In genomic region chr17:75508122-75508719, GRCh38 we compare ENCODE assay signal across 2 cellular contexts.
TF ChIP-seq lines count a peak whose summit lies in the region.

No MANE protein-coding gene starts in this region.

TF ChIP-seq in SK-N-SH treated with all-trans-retinoic acid at 6 μM for 48 hours, 23 proteins besides CTCF, POLR2A, EP300 and RAD21:
- TF ChIP-seq, protein P1, sequence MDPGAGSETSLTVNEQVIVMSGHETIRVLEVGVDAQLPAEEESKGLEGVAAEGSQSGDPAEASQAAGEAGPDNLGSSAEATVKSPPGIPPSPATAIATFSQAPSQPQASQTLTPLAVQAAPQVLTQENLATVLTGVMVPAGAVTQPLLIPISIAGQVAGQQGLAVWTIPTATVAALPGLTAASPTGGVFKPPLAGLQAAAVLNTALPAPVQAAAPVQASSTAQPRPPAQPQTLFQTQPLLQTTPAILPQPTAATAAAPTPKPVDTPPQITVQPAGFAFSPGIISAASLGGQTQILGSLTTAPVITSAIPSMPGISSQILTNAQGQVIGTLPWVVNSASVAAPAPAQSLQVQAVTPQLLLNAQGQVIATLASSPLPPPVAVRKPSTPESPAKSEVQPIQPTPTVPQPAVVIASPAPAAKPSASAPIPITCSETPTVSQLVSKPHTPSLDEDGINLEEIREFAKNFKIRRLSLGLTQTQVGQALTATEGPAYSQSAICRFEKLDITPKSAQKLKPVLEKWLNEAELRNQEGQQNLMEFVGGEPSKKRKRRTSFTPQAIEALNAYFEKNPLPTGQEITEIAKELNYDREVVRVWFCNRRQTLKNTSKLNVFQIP (CRISPR knock-in tag; IDR thresholded peaks at IDR 0.05; ENCODE audit: borderline replicate concordance, low read depth), result no peak
- TF ChIP-seq TSHZ2 (CRISPR knock-in tag; IDR thresholded peaks at IDR 0.05), result no peak
- TF ChIP-seq, protein P2, sequence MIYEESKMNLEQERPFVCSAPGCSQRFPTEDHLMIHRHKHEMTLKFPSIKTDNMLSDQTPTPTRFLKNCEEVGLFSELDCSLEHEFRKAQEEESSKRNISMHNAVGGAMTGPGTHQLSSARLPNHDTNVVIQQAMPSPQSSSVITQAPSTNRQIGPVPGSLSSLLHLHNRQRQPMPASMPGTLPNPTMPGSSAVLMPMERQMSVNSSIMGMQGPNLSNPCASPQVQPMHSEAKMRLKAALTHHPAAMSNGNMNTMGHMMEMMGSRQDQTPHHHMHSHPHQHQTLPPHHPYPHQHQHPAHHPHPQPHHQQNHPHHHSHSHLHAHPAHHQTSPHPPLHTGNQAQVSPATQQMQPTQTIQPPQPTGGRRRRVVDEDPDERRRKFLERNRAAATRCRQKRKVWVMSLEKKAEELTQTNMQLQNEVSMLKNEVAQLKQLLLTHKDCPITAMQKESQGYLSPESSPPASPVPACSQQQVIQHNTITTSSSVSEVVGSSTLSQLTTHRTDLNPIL (CRISPR knock-in tag; IDR thresholded peaks at IDR 0.05; ENCODE audit: low read depth), result no peak
- no peak for TF ChIP-seq BACH2 (CRISPR knock-in tag; IDR thresholded peaks at IDR 0.05; ENCODE audit: borderline replicate concordance)

TF ChIP-seq in SK-N-SH, 30 proteins besides CTCF, POLR2A, EP300 and RAD21 (continued from another document):
- no peak for TF ChIP-seq NFIC (IDR thresholded peaks at IDR 0.05; ENCODE audit: borderline replicate concordance)
- no peak for TF ChIP-seq FOSL2 (IDR thresholded peaks at IDR 0.05; ENCODE audit: borderline replicate concordance, low read depth)
- TF ChIP-seq TEAD4 (IDR thresholded peaks at IDR 0.05; ENCODE audit: borderline replicate concordance, insufficient read depth), result no peak
- TF ChIP-seq NRF1 (IDR thresholded peaks at IDR 0.05; ENCODE audit: low read depth, low read length), result no peak
- TF ChIP-seq RCOR1 (IDR thresholded peaks at IDR 0.05; ENCODE audit: low read length), result no peak
- no peak for TF ChIP-seq YY1 (IDR thresholded peaks at IDR 0.05; ENCODE audit: low read depth)
- TF ChIP-seq IRF3 (IDR thresholded peaks at IDR 0.05; ENCODE audit: low read depth, low read length), result no peak
- TF ChIP-seq CHD2 (IDR thresholded peaks at IDR 0.05; ENCODE audit: low read length, partially characterized antibody), result no peak
- no peak for TF ChIP-seq TCF12 (IDR thresholded peaks at IDR 0.05)
- TF ChIP-seq, protein P3, sequence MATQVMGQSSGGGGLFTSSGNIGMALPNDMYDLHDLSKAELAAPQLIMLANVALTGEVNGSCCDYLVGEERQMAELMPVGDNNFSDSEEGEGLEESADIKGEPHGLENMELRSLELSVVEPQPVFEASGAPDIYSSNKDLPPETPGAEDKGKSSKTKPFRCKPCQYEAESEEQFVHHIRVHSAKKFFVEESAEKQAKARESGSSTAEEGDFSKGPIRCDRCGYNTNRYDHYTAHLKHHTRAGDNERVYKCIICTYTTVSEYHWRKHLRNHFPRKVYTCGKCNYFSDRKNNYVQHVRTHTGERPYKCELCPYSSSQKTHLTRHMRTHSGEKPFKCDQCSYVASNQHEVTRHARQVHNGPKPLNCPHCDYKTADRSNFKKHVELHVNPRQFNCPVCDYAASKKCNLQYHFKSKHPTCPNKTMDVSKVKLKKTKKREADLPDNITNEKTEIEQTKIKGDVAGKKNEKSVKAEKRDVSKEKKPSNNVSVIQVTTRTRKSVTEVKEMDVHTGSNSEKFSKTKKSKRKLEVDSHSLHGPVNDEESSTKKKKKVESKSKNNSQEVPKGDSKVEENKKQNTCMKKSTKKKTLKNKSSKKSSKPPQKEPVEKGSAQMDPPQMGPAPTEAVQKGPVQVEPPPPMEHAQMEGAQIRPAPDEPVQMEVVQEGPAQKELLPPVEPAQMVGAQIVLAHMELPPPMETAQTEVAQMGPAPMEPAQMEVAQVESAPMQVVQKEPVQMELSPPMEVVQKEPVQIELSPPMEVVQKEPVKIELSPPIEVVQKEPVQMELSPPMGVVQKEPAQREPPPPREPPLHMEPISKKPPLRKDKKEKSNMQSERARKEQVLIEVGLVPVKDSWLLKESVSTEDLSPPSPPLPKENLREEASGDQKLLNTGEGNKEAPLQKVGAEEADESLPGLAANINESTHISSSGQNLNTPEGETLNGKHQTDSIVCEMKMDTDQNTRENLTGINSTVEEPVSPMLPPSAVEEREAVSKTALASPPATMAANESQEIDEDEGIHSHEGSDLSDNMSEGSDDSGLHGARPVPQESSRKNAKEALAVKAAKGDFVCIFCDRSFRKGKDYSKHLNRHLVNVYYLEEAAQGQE (IDR thresholded peaks at IDR 0.05; ENCODE audit: low read depth, low read length), result no peak
- TF ChIP-seq, protein P4, sequence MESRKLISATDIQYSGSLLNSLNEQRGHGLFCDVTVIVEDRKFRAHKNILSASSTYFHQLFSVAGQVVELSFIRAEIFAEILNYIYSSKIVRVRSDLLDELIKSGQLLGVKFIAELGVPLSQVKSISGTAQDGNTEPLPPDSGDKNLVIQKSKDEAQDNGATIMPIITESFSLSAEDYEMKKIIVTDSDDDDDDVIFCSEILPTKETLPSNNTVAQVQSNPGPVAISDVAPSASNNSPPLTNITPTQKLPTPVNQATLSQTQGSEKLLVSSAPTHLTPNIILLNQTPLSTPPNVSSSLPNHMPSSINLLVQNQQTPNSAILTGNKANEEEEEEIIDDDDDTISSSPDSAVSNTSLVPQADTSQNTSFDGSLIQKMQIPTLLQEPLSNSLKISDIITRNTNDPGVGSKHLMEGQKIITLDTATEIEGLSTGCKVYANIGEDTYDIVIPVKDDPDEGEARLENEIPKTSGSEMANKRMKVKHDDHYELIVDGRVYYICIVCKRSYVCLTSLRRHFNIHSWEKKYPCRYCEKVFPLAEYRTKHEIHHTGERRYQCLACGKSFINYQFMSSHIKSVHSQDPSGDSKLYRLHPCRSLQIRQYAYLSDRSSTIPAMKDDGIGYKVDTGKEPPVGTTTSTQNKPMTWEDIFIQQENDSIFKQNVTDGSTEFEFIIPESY (IDR thresholded peaks at IDR 0.05; ENCODE audit: borderline replicate concordance, low read depth), result no peak
